ENCODE assay signal across 35 cellular contexts in the genomic region with DNA sequence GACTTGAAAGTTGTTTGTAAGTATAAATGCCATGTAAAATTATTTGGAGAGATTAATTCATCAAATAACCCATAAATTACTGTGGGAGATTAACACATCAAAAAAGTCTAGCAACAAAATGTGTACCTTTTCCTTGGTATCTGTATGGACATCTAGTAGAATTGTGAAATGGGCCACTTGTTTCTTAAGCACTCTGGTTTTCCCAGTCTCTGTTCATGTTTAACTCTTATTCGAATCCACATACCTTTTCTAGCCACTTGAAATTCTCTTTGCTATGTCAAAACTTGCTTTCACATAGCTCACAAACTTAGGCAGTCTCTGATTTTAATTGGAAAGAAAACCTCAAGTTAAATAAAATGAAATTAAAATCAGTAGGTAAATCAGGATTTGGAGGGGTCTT.
"Had no signal": no experiment of that assay in that cellular context is flagged by ENCODE, and none has a peak within 500 bp of the region (broad histone marks: within the 10 kb centered on the region; RNA-seq: fewer than 3 reads in every experiment).

No MANE protein-coding gene starts in this region.

- H3K4me3 ChIP-seq: MG63 had no signal

- H3K27me3 ChIP-seq: MG63 had no signal

- H3K9me3 ChIP-seq: MG63 had no signal

- H3K36me3 ChIP-seq: MG63 had no signal

- H3K27ac ChIP-seq: KMS-11 had no signal

- DNase-seq: Karpas-422, Kasumi-1, KBM-7, KG1, MG63, MM.1S, MV-4-11, NCI-H1048, NCI-H1092, NCI-H1092 treated with DMSO at 0.1 percent for 48 hours, NCI-H1105, NCI-H1105 treated with DMSO at 0.1 percent for 48 hours, NCI-H1417, NCI-H1417 treated with DMSO at 0.1 percent for 48 hours, NCI-H1436, NCI-H1436 treated with DMSO at 0.1 percent for 48 hours, NCI-H146, NCI-H1694, NCI-H1694 treated with DMSO at 0.1 percent for 48 hours, NCI-H187, NCI-H187 treated with DMSO at 0.1 percent for 48 hours, NCI-H1930, NCI-H2029, NCI-H2029 treated with DMSO at 0.1 percent for 48 hours, NCI-H2081, NCI-H2081 treated with DMSO at 0.1 percent for 48 hours, NCI-H2107, NCI-H2171, NCI-H2171 treated with DMSO at 0.1 percent for 48 hours, NCI-H2227 treated with DMSO at 0.1 percent for 48 hours, NCI-H226, NCI-H345, NCI-H446, NCI-H510A had no signal
